ENCODE assay signal across 20 cellular contexts in the genomic region with DNA sequence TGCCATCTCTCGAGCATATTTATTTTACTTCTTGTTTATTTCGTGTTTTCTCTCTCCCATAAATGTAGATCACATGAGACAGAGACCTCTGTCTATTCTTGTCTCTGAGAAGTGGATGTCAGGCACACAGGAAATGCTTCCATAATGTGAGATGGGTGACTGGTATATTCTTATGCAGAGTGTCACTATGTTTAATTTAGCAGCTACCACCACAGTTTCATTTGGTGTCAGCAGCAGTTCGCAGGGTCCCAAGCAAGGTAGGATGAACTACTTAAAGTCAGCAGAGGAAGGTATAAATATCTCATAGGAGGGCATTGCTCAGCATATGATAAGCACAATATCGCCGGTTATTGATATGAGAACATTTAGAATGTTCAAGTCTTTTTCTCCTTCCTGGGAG.
DNase-seq lines count a peak whose midpoint lies in the region; ATAC-seq and TF ChIP-seq lines count a peak whose summit lies in the region.
"Had no signal": no experiment of that assay in that cellular context is flagged by ENCODE, and none has a peak within 500 bp of the region (broad histone marks: within the 10 kb centered on the region; RNA-seq: fewer than 3 reads in every experiment).

No MANE protein-coding gene starts in this region.

- H3K27ac ChIP-seq in OCI-LY3 (ENCODE audit: low read length) (no peak overlapping the region), WERI-Rb-1 (no peak overlapping the region), colonic mucosa (no peak overlapping the region)
- H3K27ac ChIP-seq: SJSA1 had no signal

- no peak for TF ChIP-seq POLR2A in GM18505 (IDR thresholded peaks at IDR 0.05; ENCODE audit: borderline replicate concordance, extremely low read depth, insufficient read depth, insufficient read length)

- peak overlapping the region; percentile 46 for H3K4me2 ChIP-seq in OCI-LY3 (ENCODE audit: low read length)

- ATAC-seq in GM18505 (IDR thresholded peaks at IDR 0.05; ENCODE audit: unreplicated experiment) (peak; percentile 40), GM18909 (IDR thresholded peaks at IDR 0.05; ENCODE audit: poor library complexity, unreplicated experiment) (peak; percentile 43), HG02884 (IDR thresholded peaks at IDR 0.05; ENCODE audit: unreplicated experiment) (peak; percentile 39)
- ATAC-seq: K562, Right ventricle myocardium inferior had no signal

- H3K79me2 ChIP-seq in OCI-LY3 (ENCODE audit: low read length) = no peaks in the 10 kb centered on the region

- H3K4me3 ChIP-seq in OCI-LY3 (ENCODE audit: low read length) (0 out of 2 replicates have a peak overlapping the region, but pooled peaks have one; percentile 16), WERI-Rb-1 (ENCODE audit: low read depth, low read length) (no peak overlapping the region), colonic mucosa (no peak overlapping the region)
- H3K4me3 ChIP-seq: K562, SJSA1 had no signal

- no peaks in the 10 kb centered on the region for H3K9me3 ChIP-seq in OCI-LY3 (ENCODE audit: insufficient read depth, low read length)
- no peaks in the 10 kb centered on the region for H3K9me3 ChIP-seq in WERI-Rb-1 (ENCODE audit: severe bottlenecking)
- no peaks in the 10 kb centered on the region for H3K9me3 ChIP-seq in colonic mucosa
- H3K9me3 ChIP-seq: SJSA1 had no signal

- H2AFZ ChIP-seq in OCI-LY3 (ENCODE audit: low read depth, low read length) = no peak overlapping the region

- intact Hi-C loops in colonic mucosa (cut with DNase I) = no loop called here

- TF ChIP-seq CTCF in OCI-LY3 (IDR thresholded peaks at IDR 0.05; ENCODE audit: low read depth, low read length) (peak; percentile 35), WERI-Rb-1 (IDR thresholded peaks at IDR 0.05; ENCODE audit: low read depth, low read length) (no peak), colonic mucosa (IDR thresholded peaks at IDR 0.05) (no peak)

- H3K4me1 ChIP-seq in OCI-LY3 (ENCODE audit: low read length) (peaks cover 34% of the 10 kb centered on the region), colonic mucosa (no peaks in the 10 kb centered on the region)
- H3K4me1 ChIP-seq: SJSA1 had no signal

- H4K20me1 ChIP-seq in OCI-LY3 (ENCODE audit: insufficient read depth, low read length) = no peaks in the 10 kb centered on the region

- H3K27me3 ChIP-seq in OCI-LY3 (ENCODE audit: low read depth, low read length) (no peaks in the 10 kb centered on the region), WERI-Rb-1 (ENCODE audit: insufficient read depth, low read depth, severe bottlenecking) (no peaks in the 10 kb centered on the region), colonic mucosa (no peaks in the 10 kb centered on the region)
- H3K27me3 ChIP-seq: SJSA1 had no signal

- H3K36me3 ChIP-seq in OCI-LY3 (replicated peaks; ENCODE audit: low read depth, low read length) = no peaks in the 10 kb centered on the region
- H3K36me3 ChIP-seq in WERI-Rb-1 = no peaks in the 10 kb centered on the region
- no peaks in the 10 kb centered on the region for H3K36me3 ChIP-seq in colonic mucosa
- H3K36me3 ChIP-seq: SJSA1 had no signal

- DNase-seq in WERI-Rb-1 (no peak), inferior parietal cortex (ENCODE audit: extremely low spot score) (no peak), colonic mucosa (no peak), activated gamma-delta T cell treated with Interleukin-2 at 50 U/mL for 16 hours (no peak)
- DNase-seq: H7, MM.1S, NCI-H1092, NCI-H1436, NCI-H187 treated with DMSO at 0.1 percent for 48 hours, NCI-H2107, NCI-H446 treated with DMSO at 0.1 percent for 48 hours, NCI-H526 treated with DMSO at 0.1 percent for 48 hours, T-helper 1 cell had no signal

- H3K9ac ChIP-seq in OCI-LY3 (ENCODE audit: low read length) (no peak overlapping the region), colonic mucosa (ENCODE audit: low read depth in 2 of 2, low read length in 2 of 2) (no peak overlapping the region)
